Comparison of ENCODE assay signal across 21 cellular contexts in the genomic region with DNA sequence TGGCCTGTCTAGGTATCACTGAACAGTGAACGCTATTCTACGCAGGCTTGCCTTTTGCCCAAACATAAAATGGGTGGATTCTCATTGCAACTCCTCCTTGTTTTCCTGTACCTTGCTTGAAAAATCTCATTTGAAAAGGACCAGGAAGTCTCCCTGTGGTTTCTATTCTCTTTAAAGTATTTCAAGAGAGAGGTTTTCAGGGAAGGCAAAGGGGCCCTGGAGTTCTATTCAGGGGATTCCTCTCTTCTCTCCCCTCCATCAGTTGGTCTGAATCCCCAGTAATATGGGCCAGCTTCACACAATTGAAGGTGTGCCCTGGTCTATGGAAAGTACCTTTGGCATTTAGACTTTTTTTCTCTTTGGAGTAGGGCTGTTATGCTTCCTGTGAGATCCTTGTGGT.
"Had no signal": no experiment of that assay in that cellular context is flagged by ENCODE, and none has a peak within 500 bp of the region (broad histone marks: within the 10 kb centered on the region; RNA-seq: fewer than 3 reads in every experiment).

No MANE protein-coding gene starts in this region.

- H3K4me1 ChIP-seq: foreskin keratinocyte, pancreas, stomach, transverse colon had no signal

- H3K9me3 ChIP-seq: pancreas, stomach, thoracic aorta, transverse colon had no signal

- H3K4me3 Mint-ChIP-seq: dendritic cell treated with granulocyte-macrophage colony-stimulating factor and Interleukin-4, amounts not matched to agents 40 ng/mL and 50 ng/mL, for 4 days; natural killer cell treated with Interleukin-12 subunit alpha and Interleukin-12 subunit beta and Interleukin-15 and Interleukin-18, amount 100 ng/mL, for 72 hours had no signal

- H3K27ac ChIP-seq: foreskin keratinocyte, pancreas, stomach, thoracic aorta, transverse colon had no signal

- H3K36me3 ChIP-seq: pancreas, stomach, thoracic aorta, transverse colon had no signal

- H3K4me3 ChIP-seq: lung, pancreas, stomach, thoracic aorta, transverse colon had no signal

- H3K27me3 ChIP-seq: foreskin keratinocyte, pancreas, stomach, transverse colon had no signal

- DNase-seq: erythroblast; foreskin keratinocyte; left colon; left ventricle myocardium superior; mesenchymal stem cell; midbrain; occipital lobe; pancreas; right cardiac atrium; small intestine; stimulated activated CD4-positive, alpha-beta T cell treated with anti-CD3 and anti-CD28 coated beads, Interleukin-12 subunit alpha, Interleukin-12 subunit beta, amount 100 ng/mL, for 4 hours; stimulated activated naive CD4-positive, alpha-beta T cell; stomach; substantia nigra; transverse colon had no signal

- H3K27ac Mint-ChIP-seq: dendritic cell treated with granulocyte-macrophage colony-stimulating factor and Interleukin-4, amounts not matched to agents 40 ng/mL and 50 ng/mL, for 4 days; natural killer cell treated with Interleukin-12 subunit alpha and Interleukin-12 subunit beta and Interleukin-15 and Interleukin-18, amount 100 ng/mL, for 72 hours; progenitor cell of endocrine pancreas had no signal

- H3K27me3 Mint-ChIP-seq: dendritic cell treated with granulocyte-macrophage colony-stimulating factor and Interleukin-4, amounts not matched to agents 40 ng/mL and 50 ng/mL, for 4 days; natural killer cell treated with Interleukin-12 subunit alpha and Interleukin-12 subunit beta and Interleukin-15 and Interleukin-18, amount 100 ng/mL, for 72 hours; progenitor cell of endocrine pancreas had no signal

- ATAC-seq: foreskin keratinocyte; left colon; left ventricle myocardium superior; natural killer cell treated with Interleukin-12 subunit alpha and Interleukin-12 subunit beta and Interleukin-15 and Interleukin-18, amount 100 ng/mL, for 72 hours; pancreas; right cardiac atrium had no signal

- H3K36me3 Mint-ChIP-seq: natural killer cell treated with Interleukin-12 subunit alpha and Interleukin-12 subunit beta and Interleukin-15 and Interleukin-18, amount 100 ng/mL, for 72 hours had no signal

- FAIRE-seq: colon, pancreas, small intestine had no signal
